Comparison of ENCODE assay signal across 2 cellular contexts in genomic region chr2:44107974-44108373, GRCh38.
A peak's percentile ranks its signal among the peaks of the same experiment; 100 is the strongest.
TF ChIP-seq lines count a peak whose summit lies in the region.

No MANE protein-coding gene starts in this region.

TF ChIP-seq in HepG2, 621 proteins besides CTCF, POLR2A, EP300 and RAD21 (continued from another document):
- TF ChIP-seq CEBPG (CRISPR knock-in tag; IDR thresholded peaks at IDR 0.05) (peak; percentile 77), ZBTB37 (CRISPR knock-in tag; IDR thresholded peaks at IDR 0.05) (no peak), FOXJ3 (CRISPR knock-in tag; IDR thresholded peaks at IDR 0.05; ENCODE audit: borderline replicate concordance) (no peak), CEBPB (IDR thresholded peaks at IDR 0.05; ENCODE audit: borderline replicate concordance, low read depth, low read length) (peak; percentile 94)

TF ChIP-seq in H1, 55 proteins besides CTCF, POLR2A, EP300 and RAD21 (continued from another document):
- no peak for TF ChIP-seq SIX5 (IDR thresholded peaks at IDR 0.05; ENCODE audit: low read depth, low read length)
